Comparison of ENCODE assay signal across 8 cellular contexts in the genomic region with DNA sequence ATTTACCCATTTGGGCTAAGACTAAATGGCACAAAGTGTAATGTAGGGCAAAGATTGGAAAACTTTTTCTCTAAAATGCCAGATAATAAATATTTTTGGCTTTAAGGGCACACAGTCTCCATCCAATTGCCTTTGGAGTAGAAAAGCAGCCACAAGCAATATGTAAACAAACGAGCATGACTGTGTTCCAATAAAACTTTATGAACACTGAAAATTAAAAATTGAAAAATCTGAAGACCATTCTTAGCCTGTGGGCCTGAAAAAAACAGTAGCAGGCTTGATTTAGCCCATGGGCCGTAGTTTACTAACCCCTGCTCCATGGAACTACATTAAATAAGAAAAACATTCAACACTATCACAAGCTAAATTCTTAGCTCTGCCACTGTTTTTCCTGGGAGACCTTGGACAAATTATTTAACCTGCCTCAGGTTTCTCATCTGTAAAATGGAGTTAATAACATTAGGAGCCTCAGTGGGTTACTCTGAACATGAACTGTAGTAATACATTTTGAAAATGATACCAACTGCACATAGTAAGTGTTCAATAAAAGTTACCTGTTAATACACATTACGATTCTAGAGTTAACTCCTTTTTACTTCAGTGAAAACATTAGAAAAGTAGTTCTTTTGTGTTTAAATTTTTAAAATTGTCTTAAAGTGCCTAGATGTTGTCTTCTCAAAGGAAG. TPM values are rescaled to one million over a fixed set of nuclear protein-coding genes. Genes with fewer than 3 reads are reported as not detected.
DNase-seq lines count a peak whose midpoint lies in the region; ATAC-seq and TF ChIP-seq lines count a peak whose summit lies in the region.

No MANE protein-coding gene starts in this region.

- H3K27me3 ChIP-seq in CD8-positive, alpha-beta memory T cell (ENCODE audit: insufficient read depth, low read length, poor library complexity, severe bottlenecking), result no peaks in the 10 kb centered on the region
- H3K27me3 ChIP-seq in MM.1S (replicated peaks; ENCODE audit: insufficient read depth, low read length), result no peaks in the 10 kb centered on the region
- H3K27me3 ChIP-seq in osteoblast (ENCODE audit: insufficient read depth, low read length), result no peaks in the 10 kb centered on the region

- CTCF ChIA-PET in CD8-positive, alpha-beta memory T cell (lab: Charles Lee), result interaction anchor here (0.8 to 2.0 kb wide), 6 partner anchors 8 to 191 kb away, joined by 3 to 5 read pairs (median 4); no protein-coding TSS in a partner anchor

- peaks cover 26% of the 10 kb centered on the region for H3F3A ChIP-seq in MM.1S (ENCODE audit: insufficient read depth, low read length)

- H3K79me2 ChIP-seq in MM.1S (ENCODE audit: low read length), result peaks cover 76% of the 10 kb centered on the region
- H3K79me2 ChIP-seq in osteoblast (ENCODE audit: insufficient read depth, low read length), result no peaks in the 10 kb centered on the region

- peaks cover 73 to 83% (median 81%) of the 10 kb centered on the region in 3 donors for H3K4me1 Mint-ChIP-seq in CD8-positive, alpha-beta memory T cell
- H3K4me1 Mint-ChIP-seq in effector memory CD8-positive, alpha-beta T cell (ENCODE audit: low read depth in 2 of 2), result peaks cover 42 to 67% of the 10 kb centered on the region in 2 donors

- POLR2A ChIA-PET in CD8-positive, alpha-beta memory T cell (lab: Charles Lee), result interaction anchor here (0.8 kb wide), 1 partner anchor 26 kb away, joined by 3 read pairs; a partner anchor contains a TSS

- H3K27me3 Mint-ChIP-seq in CD8-positive, alpha-beta memory T cell, result no peaks in the 10 kb centered on the region
- no peaks in the 10 kb centered on the region for H3K27me3 Mint-ChIP-seq in effector memory CD8-positive, alpha-beta T cell

- H3K4me2 ChIP-seq in MM.1S (ENCODE audit: low read depth, low read length), result peak overlapping the region; percentile 75
- peak overlapping the region; percentile 87 for H3K4me2 ChIP-seq in osteoblast (ENCODE audit: insufficient read depth, low read length)

- no peaks in the 10 kb centered on the region for H3K9me2 ChIP-seq in MM.1S (replicated peaks; ENCODE audit: insufficient read depth, low read length)

- no peak for ATAC-seq in effector memory CD8-positive, alpha-beta T cell (replicated peaks)
- ATAC-seq in GM19324 (IDR thresholded peaks at IDR 0.05; ENCODE audit: low FRiP score, unreplicated experiment) (no peak), HG03159 (IDR thresholded peaks at IDR 0.05; ENCODE audit: unreplicated experiment) (no peak)

- H3K9me3 Mint-ChIP-seq in CD8-positive, alpha-beta memory T cell, result no peaks in the 10 kb centered on the region
- H3K9me3 Mint-ChIP-seq in effector memory CD8-positive, alpha-beta T cell, result no peaks in the 10 kb centered on the region

- H3K4me3 ChIP-seq in CD8-positive, alpha-beta memory T cell (ENCODE audit: low read length), result peak overlapping the region; percentile 86
- H3K4me3 ChIP-seq in MM.1S (ENCODE audit: low read length), result peak overlapping the region; percentile 96
- peak overlapping the region; percentile 85 for H3K4me3 ChIP-seq in osteoblast (ENCODE audit: insufficient read depth, low read length)

- H4K20me1 ChIP-seq in MM.1S (ENCODE audit: insufficient read depth, low read length), result no peaks in the 10 kb centered on the region
- no peaks in the 10 kb centered on the region for H4K20me1 ChIP-seq in osteoblast (ENCODE audit: insufficient read depth, low read length)

- H3K9ac ChIP-seq in MM.1S (ENCODE audit: low read length), result peak overlapping the region; percentile 82

- H3K27ac Mint-ChIP-seq in CD8-positive, alpha-beta memory T cell, result peak overlapping the region; percentile 94 to 100 (median 98)
- H3K27ac Mint-ChIP-seq in effector memory CD8-positive, alpha-beta T cell, result peak overlapping the region; percentile 99 to 100

- TF ChIP-seq CTCF in MM.1S (IDR thresholded peaks at IDR 0.05; ENCODE audit: low read length) (no peak), osteoblast (IDR thresholded peaks at IDR 0.05; ENCODE audit: extremely low read depth, low read depth, low read length) (no peak)

- peak overlapping the region; percentile 90 to 99 (median 95) for H3K4me3 Mint-ChIP-seq in CD8-positive, alpha-beta memory T cell
- H3K4me3 Mint-ChIP-seq in effector memory CD8-positive, alpha-beta T cell, result peak overlapping the region; percentile 89 to 96

- H3K36me3 Mint-ChIP-seq in CD8-positive, alpha-beta memory T cell, result peaks cover 0 to 18% (median 4%) of the 10 kb centered on the region in 3 donors
- H3K36me3 Mint-ChIP-seq in effector memory CD8-positive, alpha-beta T cell (ENCODE audit: insufficient read depth), result peaks cover 19% of the 10 kb centered on the region

- H2AFZ ChIP-seq in MM.1S (ENCODE audit: low read length), result peak overlapping the region; percentile 78
- H2AFZ ChIP-seq in osteoblast (ENCODE audit: low read length), result peak overlapping the region; percentile 90

- H3K27ac ChIP-seq in CD8-positive, alpha-beta memory T cell (ENCODE audit: low read depth, low read length), result peak overlapping the region; percentile 95
- H3K27ac ChIP-seq in MM.1S (ENCODE audit: low read length), result peak overlapping the region; percentile 89; the same call in 1 of the 2 replicates
- H3K27ac ChIP-seq in osteoblast (ENCODE audit: low read depth, low read length), result no peak overlapping the region

- no peaks in the 10 kb centered on the region for H3K9me3 ChIP-seq in CD8-positive, alpha-beta memory T cell (ENCODE audit: low read length)
- H3K9me3 ChIP-seq in MM.1S (replicated peaks; ENCODE audit: insufficient read depth, low read length), result no peaks in the 10 kb centered on the region
- H3K9me3 ChIP-seq in osteoblast (ENCODE audit: low read depth, low read length), result no peaks in the 10 kb centered on the region

- no peak for DNase-seq in CD8-positive, alpha-beta memory T cell
- DNase-seq in MM.1S (peak; percentile 23), osteoblast (ENCODE audit: insufficient read length, low spot score, missing footprints) (peak; percentile 65), NCI-H187 treated with DMSO at 0.1 percent for 48 hours (lab: John Stamatoyannopoulos, UW) (no peak), putamen (ENCODE audit: low spot score) (no peak)
- DNase-seq in effector memory CD8-positive, alpha-beta T cell, result no peak

- peaks cover 51% of the 10 kb centered on the region for H3K4me1 ChIP-seq in CD8-positive, alpha-beta memory T cell (ENCODE audit: insufficient read depth, low read length)
- H3K4me1 ChIP-seq in MM.1S (ENCODE audit: low read length) (peaks cover 38% of the 10 kb centered on the region), osteoblast (ENCODE audit: insufficient read depth, low read length) (peaks cover 18% of the 10 kb centered on the region)

- H3K36me3 ChIP-seq in CD8-positive, alpha-beta memory T cell (ENCODE audit: insufficient read depth, low read length), result no peaks in the 10 kb centered on the region
- no peaks in the 10 kb centered on the region for H3K36me3 ChIP-seq in MM.1S (replicated peaks; ENCODE audit: insufficient read depth, low read length)
- no peaks in the 10 kb centered on the region for H3K36me3 ChIP-seq in osteoblast (ENCODE audit: insufficient read depth, low read length)

RNA-seq across cellular contexts. Expression of a gene that starts 1.3 kb away (rescaled TPM):
- 10 to 100 TPM; 16.8 to 17.9 TPM for total RNA-seq in CD8-positive, alpha-beta memory T cell
- polyA plus RNA-seq in CD8-positive, alpha-beta memory T cell, result 19.7 TPM
- 7.2 and 9.1 TPM in 2 replicates for total RNA-seq in osteoblast

RNA-seq across cellular contexts. Expression of a gene that starts 26.7 kb away (rescaled TPM):
- 10 to 100 TPM; 15.2 to 15.8 TPM for total RNA-seq in CD8-positive, alpha-beta memory T cell
- 14.0 TPM for polyA plus RNA-seq in CD8-positive, alpha-beta memory T cell
- 3.3 and 3.8 TPM in 2 replicates for total RNA-seq in osteoblast

Comparison
In these comparisons a context has a peak if more than half of its experiments do, and no peak if none do; other contexts are left out.
1. DNase-seq: peak in MM.1S (single experiment) and osteoblast (single experiment); none in CD8-positive, alpha-beta memory T cell (0 of 5), effector memory CD8-positive, alpha-beta T cell (0 of 3), NCI-H187 treated with DMSO at 0.1 percent for 48 hours (single experiment) and putamen (single experiment).
2. Peak in every context shown above with its lines, with median percentiles within 50 percentile points of each other: H3K4me3 ChIP-seq.